27 cellular contexts compared by ENCODE assay signal in genomic region chr5:55350754-55351153, GRCh38.
"Had no signal": no experiment of that assay in that cellular context is flagged by ENCODE, and none has a peak within 500 bp of the region (broad histone marks: within the 10 kb centered on the region; RNA-seq: fewer than 3 reads in every experiment).

No MANE protein-coding gene starts in this region.

- H3K4me1 Mint-ChIP-seq: mesothelial cell of epicardium, nephron, neural crest cell had no signal

- ATAC-seq: left colon; left lung; lower lobe of right lung; naive thymus-derived CD8-positive, alpha-beta T cell; right lobe of liver; stimulated activated memory B cell treated with anti-CD40 and anti-IgM and Interleukin-4, amounts not matched to agents 10 μg/mL and 1 μg/mL and 100 μg/mL, for 72 hours; stimulated activated naive CD8-positive, alpha-beta T cell treated with anti-CD3 and anti-CD28 coated beads, Interleukin-15, amount 100 ng/mL, for 72 hours had no signal

- H2AFZ ChIP-seq: parathyroid adenoma had no signal

- H3K79me2 ChIP-seq: parathyroid adenoma had no signal

- FAIRE-seq: keratinocyte had no signal

- H3K4me1 ChIP-seq: left lung, lower lobe of right lung, parathyroid adenoma, right atrium auricular region, tibial nerve, uterus had no signal

- H3K4me3 Mint-ChIP-seq: mesothelial cell of epicardium; naive thymus-derived CD8-positive, alpha-beta T cell; nephron; neural crest cell; stimulated activated memory B cell treated with anti-CD40 and anti-IgM and Interleukin-4, amounts not matched to agents 10 μg/mL and 1 μg/mL and 100 μg/mL, for 72 hours; stimulated activated naive CD8-positive, alpha-beta T cell treated with anti-CD3 and anti-CD28 coated beads, Interleukin-15, amount 100 ng/mL, for 72 hours; type B pancreatic cell had no signal

- H3K27me3 Mint-ChIP-seq: naive thymus-derived CD8-positive, alpha-beta T cell; stimulated activated memory B cell treated with anti-CD40 and anti-IgM and Interleukin-4, amounts not matched to agents 10 μg/mL and 1 μg/mL and 100 μg/mL, for 72 hours; stimulated activated naive CD8-positive, alpha-beta T cell treated with anti-CD3 and anti-CD28 coated beads, Interleukin-15, amount 100 ng/mL, for 72 hours; type B pancreatic cell had no signal

- H3K27ac ChIP-seq: left lung, lower lobe of right lung, parathyroid adenoma, right atrium auricular region, right lobe of liver, tibial nerve, uterus had no signal

- H3K9me3 Mint-ChIP-seq: naive thymus-derived CD8-positive, alpha-beta T cell; nephron; neural crest cell; stimulated activated memory B cell treated with anti-CD40 and anti-IgM and Interleukin-4, amounts not matched to agents 10 μg/mL and 1 μg/mL and 100 μg/mL, for 72 hours; stimulated activated naive CD8-positive, alpha-beta T cell treated with anti-CD3 and anti-CD28 coated beads, Interleukin-15, amount 100 ng/mL, for 72 hours; type B pancreatic cell had no signal

- H3K27me3 ChIP-seq: left lung, right atrium auricular region, right lobe of liver, tibial nerve, uterus had no signal

- H3K27ac Mint-ChIP-seq: mesothelial cell of epicardium; nephron; stimulated activated memory B cell treated with anti-CD40 and anti-IgM and Interleukin-4, amounts not matched to agents 10 μg/mL and 1 μg/mL and 100 μg/mL, for 72 hours; type B pancreatic cell had no signal

- DNase-seq: hippocampal formation; left colon; left lung; lower lobe of right lung; mammary epithelial cell; mesendoderm; naive thymus-derived CD8-positive, alpha-beta T cell; nucleus accumbens; right lobe of liver; stimulated activated CD4-positive, alpha-beta T cell treated with anti-CD3 and anti-CD28 coated beads, Interleukin-1b, Interleukin-23, amount 100 ng/mL, for 48 hours; stimulated activated CD4-positive, alpha-beta T cell treated with anti-CD3 and anti-CD28 coated beads, Interleukin-2, amount 100 ng/mL, for 48 hours; stimulated activated CD4-positive, alpha-beta T cell treated with anti-CD3 and anti-CD28 coated beads, Interleukin-4, amount 100 ng/mL, for 4 hours; stimulated activated CD8-positive, alpha-beta memory T cell treated with anti-CD3 and anti-CD28 coated beads, Interleukin-4, amount 100 ng/mL, for 48 hours; stimulated activated naive CD4-positive, alpha-beta T cell treated with Interleukin-2 at 50 U/mL for 16 hours; stimulated activated naive CD8-positive, alpha-beta T cell treated with anti-CD3 and anti-CD28 coated beads, Interleukin-15, amount 100 ng/mL, for 72 hours; substantia nigra; uterus had no signal

- H3K4me2 ChIP-seq: smooth muscle cell had no signal

- H3K4me3 ChIP-seq: left lung, lower lobe of right lung, right atrium auricular region, right lobe of liver, smooth muscle cell, tibial nerve, uterus had no signal

- H3K9ac ChIP-seq: parathyroid adenoma had no signal
